In the genomic region with DNA sequence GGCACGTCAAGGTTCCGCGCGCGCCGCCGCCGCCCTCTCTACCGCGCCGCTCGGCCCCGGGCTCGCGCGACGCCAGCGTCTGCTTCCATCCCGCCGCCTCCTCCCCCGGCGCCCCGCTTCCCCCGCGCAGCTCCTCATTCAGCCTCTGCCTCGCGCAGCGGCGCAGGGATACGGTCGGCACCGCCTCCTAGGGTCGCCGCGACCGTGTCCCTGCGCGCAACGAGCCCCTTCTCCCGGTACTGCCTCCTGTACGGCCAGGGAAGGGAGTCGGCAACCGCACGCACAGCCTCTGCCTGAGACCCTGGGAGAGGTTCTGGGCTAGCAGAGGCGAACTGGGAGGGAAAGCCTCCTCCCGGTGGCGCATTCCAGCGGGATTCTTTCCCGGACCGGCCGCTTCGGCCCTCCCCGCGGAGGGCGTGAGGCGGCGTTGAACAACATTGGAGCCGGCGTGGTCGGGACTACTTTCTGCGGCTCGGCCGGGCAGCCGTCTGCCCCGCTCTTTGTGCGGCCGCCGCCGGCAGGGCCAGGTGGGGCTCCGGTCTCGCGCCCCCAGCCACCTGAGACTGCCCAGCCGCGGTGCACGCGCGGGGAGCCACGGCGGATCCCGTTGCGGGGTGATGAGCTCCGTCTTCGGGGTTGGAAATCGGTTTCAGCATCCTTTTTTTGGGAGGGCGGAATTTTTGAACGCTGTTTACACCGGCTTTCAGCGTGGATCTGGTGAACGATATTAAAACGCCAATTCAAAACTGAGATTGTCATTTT, we compare ENCODE assay signal across 1 cellular context.
A peak's percentile ranks its signal among the peaks of the same experiment; 100 is the strongest.
TF ChIP-seq lines count a peak whose summit lies in the region.

Gene LRP6 (minus strand): TSS at position 172 of the 762 bp plus-strand sequence. CDS start 309 bp downstream, outside the sequence.

TF ChIP-seq in GM12878, 131 proteins besides CTCF, POLR2A, EP300 and RAD21 (continued from another document and continues in another):
- TF ChIP-seq SIX5 (IDR thresholded peaks at IDR 0.05; ENCODE audit: low read depth, low read length, severe bottlenecking) (no peak), CHD1 (IDR thresholded peaks at IDR 0.05; ENCODE audit: low read depth, low read length) (no peak), KLF5 (IDR thresholded peaks at IDR 0.05; ENCODE audit: partially characterized antibody) (peak; percentile 89), ATF7 (IDR thresholded peaks at IDR 0.05; ENCODE audit: low read depth) (peak; percentile 52; the same call in 1 of the 2 replicates), CBFB (IDR thresholded peaks at IDR 0.05; ENCODE audit: low read depth) (peak; percentile 50; the same call in 1 of the 2 replicates), GABPA (IDR thresholded peaks at IDR 0.05; ENCODE audit: low read depth) (no peak), CBX5 (IDR thresholded peaks at IDR 0.05; ENCODE audit: low read depth) (peak; percentile 11; the same call in 1 of the 2 replicates), PBX3 (IDR thresholded peaks at IDR 0.05; ENCODE audit: insufficient replicate concordance, low read depth, low read length) (peak; percentile 70), MEF2B (IDR thresholded peaks at IDR 0.05; ENCODE audit: partially characterized antibody, poor library complexity, severe bottlenecking) (peak; percentile 94), PRDM15 (CRISPR knock-in tag; IDR thresholded peaks at IDR 0.05) (no peak), RCOR1 (conservative IDR thresholded peaks at IDR 0.05; ENCODE audit: low read depth, low read length) (0 out of 2 replicates have a peak, but pooled peaks have one; percentile 51), ZNF592 (IDR thresholded peaks at IDR 0.05) (no peak), TBL1XR1 (IDR thresholded peaks at IDR 0.05; ENCODE audit: low read depth, low read length) (no peak), USF2 (IDR thresholded peaks at IDR 0.05; ENCODE audit: borderline replicate concordance, low read depth, low read length) (no peak), MYC (IDR thresholded peaks at IDR 0.05; ENCODE audit: insufficient read depth, insufficient read length, insufficient replicate concordance, low read length, severe bottlenecking) (peak; percentile 89), NR2C2 (IDR thresholded peaks at IDR 0.05; ENCODE audit: borderline replicate concordance, control insufficient read depth, insufficient read length, low read depth) (no peak), PKNOX1 (IDR thresholded peaks at IDR 0.05) (peak; percentile 52; the same call in 1 of the 2 replicates), PML (IDR thresholded peaks at IDR 0.05; ENCODE audit: low read length) (no peak; the same call in 1 of the 2 replicates), KAT2A (conservative IDR thresholded peaks at IDR 0.05; ENCODE audit: control insufficient read depth, low read depth, low read length) (no peak), SKIL (IDR thresholded peaks at IDR 0.05; ENCODE audit: low read depth, poor library complexity, severe bottlenecking) (peak; percentile 70), CEBPB (IDR thresholded peaks at IDR 0.05; ENCODE audit: borderline replicate concordance in 1 of 2, low read depth in 2 of 2, low read length in 2 of 2) (no peak), NRF1 (conservative IDR thresholded peaks at IDR 0.05; ENCODE audit: low read depth, low read length) (0 out of 2 replicates have a peak, but pooled peaks have one; percentile 27), EZH2 (IDR thresholded peaks at IDR 0.05; ENCODE audit: borderline replicate concordance, control insufficient read depth, low read depth, low read length) (no peak), SMC3 (IDR thresholded peaks at IDR 0.05; ENCODE audit: borderline replicate concordance, low read length) (no peak), BACH1 (IDR thresholded peaks at IDR 0.05; ENCODE audit: borderline replicate concordance) (0 out of 2 replicates have a peak, but pooled peaks have one; percentile 43)
- TF ChIP-seq, protein P1, sequence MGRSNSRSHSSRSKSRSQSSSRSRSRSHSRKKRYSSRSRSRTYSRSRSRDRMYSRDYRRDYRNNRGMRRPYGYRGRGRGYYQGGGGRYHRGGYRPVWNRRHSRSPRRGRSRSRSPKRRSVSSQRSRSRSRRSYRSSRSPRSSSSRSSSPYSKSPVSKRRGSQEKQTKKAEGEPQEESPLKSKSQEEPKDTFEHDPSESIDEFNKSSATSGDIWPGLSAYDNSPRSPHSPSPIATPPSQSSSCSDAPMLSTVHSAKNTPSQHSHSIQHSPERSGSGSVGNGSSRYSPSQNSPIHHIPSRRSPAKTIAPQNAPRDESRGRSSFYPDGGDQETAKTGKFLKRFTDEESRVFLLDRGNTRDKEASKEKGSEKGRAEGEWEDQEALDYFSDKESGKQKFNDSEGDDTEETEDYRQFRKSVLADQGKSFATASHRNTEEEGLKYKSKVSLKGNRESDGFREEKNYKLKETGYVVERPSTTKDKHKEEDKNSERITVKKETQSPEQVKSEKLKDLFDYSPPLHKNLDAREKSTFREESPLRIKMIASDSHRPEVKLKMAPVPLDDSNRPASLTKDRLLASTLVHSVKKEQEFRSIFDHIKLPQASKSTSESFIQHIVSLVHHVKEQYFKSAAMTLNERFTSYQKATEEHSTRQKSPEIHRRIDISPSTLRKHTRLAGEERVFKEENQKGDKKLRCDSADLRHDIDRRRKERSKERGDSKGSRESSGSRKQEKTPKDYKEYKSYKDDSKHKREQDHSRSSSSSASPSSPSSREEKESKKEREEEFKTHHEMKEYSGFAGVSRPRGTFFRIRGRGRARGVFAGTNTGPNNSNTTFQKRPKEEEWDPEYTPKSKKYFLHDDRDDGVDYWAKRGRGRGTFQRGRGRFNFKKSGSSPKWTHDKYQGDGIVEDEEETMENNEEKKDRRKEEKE (IDR thresholded peaks at IDR 0.05) = no peak
- TF ChIP-seq, protein P2, sequence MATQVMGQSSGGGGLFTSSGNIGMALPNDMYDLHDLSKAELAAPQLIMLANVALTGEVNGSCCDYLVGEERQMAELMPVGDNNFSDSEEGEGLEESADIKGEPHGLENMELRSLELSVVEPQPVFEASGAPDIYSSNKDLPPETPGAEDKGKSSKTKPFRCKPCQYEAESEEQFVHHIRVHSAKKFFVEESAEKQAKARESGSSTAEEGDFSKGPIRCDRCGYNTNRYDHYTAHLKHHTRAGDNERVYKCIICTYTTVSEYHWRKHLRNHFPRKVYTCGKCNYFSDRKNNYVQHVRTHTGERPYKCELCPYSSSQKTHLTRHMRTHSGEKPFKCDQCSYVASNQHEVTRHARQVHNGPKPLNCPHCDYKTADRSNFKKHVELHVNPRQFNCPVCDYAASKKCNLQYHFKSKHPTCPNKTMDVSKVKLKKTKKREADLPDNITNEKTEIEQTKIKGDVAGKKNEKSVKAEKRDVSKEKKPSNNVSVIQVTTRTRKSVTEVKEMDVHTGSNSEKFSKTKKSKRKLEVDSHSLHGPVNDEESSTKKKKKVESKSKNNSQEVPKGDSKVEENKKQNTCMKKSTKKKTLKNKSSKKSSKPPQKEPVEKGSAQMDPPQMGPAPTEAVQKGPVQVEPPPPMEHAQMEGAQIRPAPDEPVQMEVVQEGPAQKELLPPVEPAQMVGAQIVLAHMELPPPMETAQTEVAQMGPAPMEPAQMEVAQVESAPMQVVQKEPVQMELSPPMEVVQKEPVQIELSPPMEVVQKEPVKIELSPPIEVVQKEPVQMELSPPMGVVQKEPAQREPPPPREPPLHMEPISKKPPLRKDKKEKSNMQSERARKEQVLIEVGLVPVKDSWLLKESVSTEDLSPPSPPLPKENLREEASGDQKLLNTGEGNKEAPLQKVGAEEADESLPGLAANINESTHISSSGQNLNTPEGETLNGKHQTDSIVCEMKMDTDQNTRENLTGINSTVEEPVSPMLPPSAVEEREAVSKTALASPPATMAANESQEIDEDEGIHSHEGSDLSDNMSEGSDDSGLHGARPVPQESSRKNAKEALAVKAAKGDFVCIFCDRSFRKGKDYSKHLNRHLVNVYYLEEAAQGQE (IDR thresholded peaks at IDR 0.05; ENCODE audit: low read depth, low read length) = peak; percentile 67
